Comparison of ENCODE assay signal across 8 cellular contexts in genomic region chr12:56105503-56105902, GRCh38. TPM values are rescaled to one million over a fixed set of nuclear protein-coding genes. Genes with fewer than 3 reads are reported as not detected.
DNase-seq lines count a peak whose midpoint lies in the region; ATAC-seq and TF ChIP-seq lines count a peak whose summit lies in the region.

No MANE protein-coding gene starts in this region.

- H2AFZ ChIP-seq in parathyroid adenoma: no peak overlapping the region

- peak overlapping the region; percentile 95 for H3K27ac Mint-ChIP-seq in Calu3 (ENCODE audit: unreplicated experiment)

- H3K27ac ChIP-seq in Panc1 (ENCODE audit: low read length) (peak overlapping the region; percentile 93), esophagus (ENCODE audit: low read depth in 2 of 2, low read length in 1 of 2) (no peak overlapping the region), parathyroid adenoma (no peak overlapping the region)

- TF ChIP-seq CTCF in Calu3 (IDR thresholded peaks at IDR 0.05; ENCODE audit: unreplicated experiment): no peak
- no peak for TF ChIP-seq CTCF in Panc1 (IDR thresholded peaks at IDR 0.05)
- TF ChIP-seq CTCF in parathyroid adenoma (IDR thresholded peaks at IDR 0.05): no peak

- CTCF ChIA-PET in Calu3 (lab: Charles Lee): interaction anchor here (1.0 to 2.1 kb wide), 3 partner anchors 13 to 26 kb away, joined by 3 to 23 read pairs (median 3); partner anchors contain the start of genes ERBB3 and ZC3H10
- CTCF ChIA-PET in Panc1 (lab: Charles Lee): no interaction called here

- no peaks in the 10 kb centered on the region for H3K9me3 ChIP-seq in Panc1 (ENCODE audit: control insufficient read depth, insufficient read depth, low read depth, low read length)
- H3K9me3 ChIP-seq in esophagus (ENCODE audit: control insufficient read depth in 2 of 2, insufficient read depth in 1 of 2, low read depth in 1 of 2, low read length in 1 of 2): no peaks in the 10 kb centered on the region
- H3K9me3 ChIP-seq in parathyroid adenoma (ENCODE audit: control insufficient read depth, low read length): no peaks in the 10 kb centered on the region

- H3K27me3 ChIP-seq in Panc1 (ENCODE audit: control insufficient read depth, insufficient read depth, low read length): no peaks in the 10 kb centered on the region; the same call in 1 of the 2 replicates
- H3K27me3 ChIP-seq in esophagus (ENCODE audit: control insufficient read depth in 1 of 2, insufficient read depth in 2 of 2, low read length in 2 of 2): no peaks in the 10 kb centered on the region
- no peaks in the 10 kb centered on the region for H3K27me3 ChIP-seq in parathyroid adenoma (ENCODE audit: control insufficient read depth, insufficient read depth, low read length)

- in situ Hi-C loops in Panc1 (cut with HindIII; ENCODE audit: low pct_unique_long_range_greater_than_20kb, low sequenced_read_pairs): no loop called here

- no peak for DNase-seq in Calu3
- DNase-seq in Panc1 (ENCODE audit: low read depth, low spot score): no peak
- no peak for DNase-seq in NCI-H526 (lab: John Stamatoyannopoulos, UW)
- DNase-seq in stimulated activated CD4-positive, alpha-beta T cell treated with anti-CD3 and anti-CD28 coated beads, Interleukin-2, amount 100 ng/mL, for 24 hours: no peak

- H3K4me1 ChIP-seq in Panc1 (ENCODE audit: control insufficient read depth, insufficient read depth, low read length) (peaks cover 20% of the 10 kb centered on the region), esophagus (ENCODE audit: control insufficient read depth in 2 of 2, insufficient read depth in 2 of 2, low read length in 1 of 2) (no peaks in the 10 kb centered on the region), parathyroid adenoma (peaks cover 13% of the 10 kb centered on the region)

- peak overlapping the region; percentile 82 for H3K9ac ChIP-seq in parathyroid adenoma

- H3K4me3 Mint-ChIP-seq in Calu3 (ENCODE audit: low read depth, unreplicated experiment): peak overlapping the region; percentile 96

- POLR2A ChIA-PET in Panc1 (lab: Charles Lee): no interaction called here

- no peaks in the 10 kb centered on the region for H3K9me3 Mint-ChIP-seq in Calu3 (ENCODE audit: low read depth, unreplicated experiment)

- intact Hi-C loops in Calu3 (cut with micrococcal nuclease; ENCODE audit: unreplicated experiment): loop anchor here (1.0 to 2.0 kb wide), 2 partner anchors 27 to 59 kb away; no protein-coding TSS in a partner anchor
- intact Hi-C loops in Panc1 (cut with micrococcal nuclease; ENCODE audit: unreplicated experiment): no loop called here

- H3K79me2 ChIP-seq in parathyroid adenoma: peaks cover 17% of the 10 kb centered on the region

- no peaks in the 10 kb centered on the region for H3K27me3 Mint-ChIP-seq in Calu3 (ENCODE audit: unreplicated experiment)

- BruUV-seq in Calu3 (replicated peaks; lab: Mats Ljungman, UMichigan): no TSS peak
- no TSS peak for BruUV-seq in Panc1 (replicated peaks; lab: Mats Ljungman, UMichigan)

- peaks cover 21% of the 10 kb centered on the region for H3K4me1 Mint-ChIP-seq in Calu3 (ENCODE audit: low read depth, unreplicated experiment)

- peaks cover 94% of the 10 kb centered on the region for H3K36me3 Mint-ChIP-seq in Calu3 (ENCODE audit: insufficient read depth, unreplicated experiment)

- H3K4me2 ChIP-seq in parathyroid adenoma (ENCODE audit: low read length): peak overlapping the region; percentile 81

- ATAC-seq in Panc1 (no peak), GM21717 (IDR thresholded peaks at IDR 0.05; ENCODE audit: unreplicated experiment) (no peak), GM21825 (IDR thresholded peaks at IDR 0.05; ENCODE audit: unreplicated experiment) (no peak)

- H3K36me3 ChIP-seq in Panc1 (ENCODE audit: control insufficient read depth, insufficient read depth, low read length) (peaks cover 31% of the 10 kb centered on the region), esophagus (ENCODE audit: control insufficient read depth in 2 of 2, insufficient read depth in 2 of 2, low read length in 1 of 2) (peaks cover 5 to 8% of the 10 kb centered on the region in 2 donors), parathyroid adenoma (ENCODE audit: control insufficient read depth, insufficient read depth, low read length) (no peaks in the 10 kb centered on the region)

- H3K4me3 ChIP-seq in Panc1 (ENCODE audit: low read depth in 2 of 2, low read length in 2 of 2) (peak overlapping the region; percentile 72 to 93), esophagus (ENCODE audit: low read depth in 1 of 2, low read length in 2 of 2) (peak overlapping the region; percentile 86 to 97), parathyroid adenoma (ENCODE audit: low read depth, low read length) (peak overlapping the region; percentile 80)

- 15 to 19% methylated on average over 3 of the region's 3 CpGs for WGBS in esophagus, 2 donors

RNA-seq across cellular contexts. Expression of gene PA2G4, which starts 1.1 kb away (rescaled TPM):
- 229 and 233 TPM in 2 replicates for total RNA-seq in Calu3 (2022)
- total RNA-seq in Panc1 (2021; ENCODE audit: unreplicated experiment): 175 TPM
- 159 TPM for polyA plus RNA-seq in Panc1 (2012; ENCODE audit: insufficient read length)
- 100 to 1,000 TPM; 103 to 180 TPM for polyA plus RNA-seq in esophagus

RNA-seq across cellular contexts. Expression of gene RPL41, which starts 10.9 kb away (rescaled TPM):
- total RNA-seq in Calu3 (2022): 2,379 and 2,426 TPM in 2 replicates
- total RNA-seq in Panc1 (2021; ENCODE audit: unreplicated experiment): 2,264 TPM
- 5,429 TPM for polyA plus RNA-seq in Panc1 (2012; ENCODE audit: insufficient read length)
- polyA plus RNA-seq in esophagus: 1,000 to 10,000 TPM; 1,736 to 6,738 TPM

RNA-seq across cellular contexts. Expression of gene ZC3H10, which starts 12.6 kb away (rescaled TPM):
- total RNA-seq in Calu3 (2022) (6.6 and 8.2 TPM in 2 replicates), Panc1 (2021; ENCODE audit: unreplicated experiment) (6.0 TPM)
- 5.0 TPM for polyA plus RNA-seq in Panc1 (2012; ENCODE audit: insufficient read length)
- polyA plus RNA-seq in esophagus: 1 to 10 TPM; 1.4 to 2.2 TPM

RNA-seq across cellular contexts. Expression of gene ESYT1, which starts 22.6 kb away (rescaled TPM):
- total RNA-seq in Calu3 (2022) (72.7 and 91.1 TPM in 2 replicates), Panc1 (2021; ENCODE audit: unreplicated experiment) (152 TPM)
- 100 TPM for polyA plus RNA-seq in Panc1 (2012; ENCODE audit: insufficient read length)
- 10 to 100 TPM; 15.6 to 36.6 TPM for polyA plus RNA-seq in esophagus

RNA-seq across cellular contexts. Expression of gene ERBB3, which starts 25.5 kb away (rescaled TPM):
- total RNA-seq in Calu3 (2022) (170 and 183 TPM in 2 replicates), Panc1 (2021; ENCODE audit: unreplicated experiment) (0.90 TPM)
- polyA plus RNA-seq in Panc1 (2012; ENCODE audit: insufficient read length): 1.7 TPM
- polyA plus RNA-seq in esophagus: 100 to 1,000 TPM in 1 of 2 donors, 10 to 100 TPM in 1; 49.4 to 102 TPM
